22 cellular contexts compared by ENCODE assay signal in genomic region chr5:55495216-55495615, GRCh38. TPM values are rescaled to one million over a fixed set of nuclear protein-coding genes. Genes with fewer than 3 reads are reported as not detected.
A peak's percentile ranks its signal among the peaks of the same experiment; 100 is the strongest.
DNase-seq lines count a peak whose midpoint lies in the region; ATAC-seq lines count a peak whose summit lies in the region.
"Had no signal": no experiment of that assay in that cellular context is flagged by ENCODE, and none has a peak within 500 bp of the region (broad histone marks: within the 10 kb centered on the region; RNA-seq: fewer than 3 reads in every experiment).

No MANE protein-coding gene starts in this region.

- peak; percentile 58 for DNase-seq in Ammon's horn (ENCODE audit: low spot score)
- DNase-seq in caudate nucleus (lab: John Stamatoyannopoulos, UW): peak in 5 of 61 donors; percentile 0 to 12 (median 1)
- peak; percentile 61 for DNase-seq in medulla oblongata (ENCODE audit: extremely low spot score)
- DNase-seq in substantia nigra (lab: John Stamatoyannopoulos, UW): peak in 7 of 49 donors; percentile 2 to 30 (median 5)
- no peak for DNase-seq in cerebellar cortex (ENCODE audit: low spot score)
- DNase-seq in activated CD4-positive, alpha-beta T cell treated with anti-CD3 and anti-CD28 coated beads, Interleukin-2, amount 10 ng/mL, durations not matched to agents 24 days and 14 days: no peak
- DNase-seq: BE2C, Calu3, DMS79 treated with DMSO at 0.1 percent for 48 hours, GF-D8, HCEC 1CT, KBM-7, MV-4-11, NCI-H1105, NCI-H146, NCI-H2029 treated with DMSO at 0.1 percent for 48 hours, NCI-H446 treated with DMSO at 0.1 percent for 48 hours, NCI-H526, SHP77 treated with DMSO at 0.1 percent for 48 hours had no signal

- H3K36me3 Mint-ChIP-seq in activated CD4-positive, alpha-beta T cell treated with anti-CD3 and anti-CD28 coated beads, Interleukin-2, amount 10 ng/mL, durations not matched to agents 24 days and 14 days (ENCODE audit: low read depth): peaks cover 17% of the 10 kb centered on the region

- ATAC-seq in GM21529 (IDR thresholded peaks at IDR 0.05; ENCODE audit: unreplicated experiment): no peak
- ATAC-seq: Panc1 had no signal

- H3K27ac Mint-ChIP-seq in activated CD4-positive, alpha-beta T cell treated with anti-CD3 and anti-CD28 coated beads, Interleukin-2, amount 10 ng/mL, durations not matched to agents 24 days and 14 days: no peak overlapping the region

- H3K27ac ChIP-seq in caudate nucleus (ENCODE audit: low read depth, low read length) (peak overlapping the region; percentile 24), substantia nigra (ENCODE audit: low read depth, low read length, poor library complexity, severe bottlenecking) (peak overlapping the region; percentile 3)
- H3K27ac ChIP-seq: 22Rv1 had no signal

- no peak overlapping the region for H3K4me3 Mint-ChIP-seq in activated CD4-positive, alpha-beta T cell treated with anti-CD3 and anti-CD28 coated beads, Interleukin-2, amount 10 ng/mL, durations not matched to agents 24 days and 14 days

- H3K9me3 Mint-ChIP-seq in activated CD4-positive, alpha-beta T cell treated with anti-CD3 and anti-CD28 coated beads, Interleukin-2, amount 10 ng/mL, durations not matched to agents 24 days and 14 days: no peaks in the 10 kb centered on the region

- H3K4me1 Mint-ChIP-seq in activated CD4-positive, alpha-beta T cell treated with anti-CD3 and anti-CD28 coated beads, Interleukin-2, amount 10 ng/mL, durations not matched to agents 24 days and 14 days: peaks cover 15% of the 10 kb centered on the region

- H3K27me3 Mint-ChIP-seq in activated CD4-positive, alpha-beta T cell treated with anti-CD3 and anti-CD28 coated beads, Interleukin-2, amount 10 ng/mL, durations not matched to agents 24 days and 14 days: no peaks in the 10 kb centered on the region

- intact Hi-C loops in activated CD4-positive, alpha-beta T cell treated with anti-CD3 and anti-CD28 coated beads, Interleukin-2, amount 10 ng/mL, durations not matched to agents 24 days and 14 days (cut with micrococcal nuclease): no loop called here

RNA-seq across cellular contexts. Expression of gene PLPP1, which starts 39.5 kb away (rescaled TPM):
- total RNA-seq in activated CD4-positive, alpha-beta T cell treated with anti-CD3 and anti-CD28 coated beads, Interleukin-2, amount 10 ng/mL, durations not matched to agents 24 days and 14 days: 29.7 and 33.9 TPM in 2 replicates

Comparison
In these comparisons a context has a peak if more than half of its experiments do, and no peak if none do; other contexts are left out.
1. DNase-seq: peak in Ammon's horn (single experiment) and medulla oblongata (single experiment); none in cerebellar cortex (single experiment) and activated CD4-positive, alpha-beta T cell treated with anti-CD3 and anti-CD28 coated beads, Interleukin-2, amount 10 ng/mL, durations not matched to agents 24 days and 14 days (single experiment).